ENCODE assay signal across 8 cellular contexts in genomic region chr3:69014022-69014580, GRCh38. TPM values are rescaled to one million over a fixed set of nuclear protein-coding genes. Genes with fewer than 3 reads are reported as not detected.
DNase-seq lines count a peak whose midpoint lies in the region; ATAC-seq and TF ChIP-seq lines count a peak whose summit lies in the region.

No MANE protein-coding gene starts in this region.

- H3K36me3 Mint-ChIP-seq in T-helper 2 cell treated with Interferon-gamma antibody and Interleukin-4, amounts not matched to agents 5 μg/mL and 100 μg/mL, for 36 hours (ENCODE audit: low read depth): peaks cover 21% of the 10 kb centered on the region
- H3K36me3 Mint-ChIP-seq in activated T-helper 2 cell treated with anti-CD3 and anti-CD28 coated beads, Interferon-gamma antibody, Interleukin-2, Interleukin-4, amounts not matched to agents 10 μg/mL and 5 μg/mL and 100 μg/mL, durations not matched to agents 14 hours and 24 hours and 36 hours (ENCODE audit: low read depth): peaks cover 31% of the 10 kb centered on the region

- no peak for TF ChIP-seq EP300 in suprapubic skin (IDR thresholded peaks at IDR 0.05)

- peak overlapping the region; percentile 61 for H3K4me3 ChIP-seq in suprapubic skin

- H3K27me3 ChIP-seq in suprapubic skin: no peaks in the 10 kb centered on the region

- H3K27me3 Mint-ChIP-seq in T-helper 2 cell treated with Interferon-gamma antibody and Interleukin-4, amounts not matched to agents 5 μg/mL and 100 μg/mL, for 36 hours (ENCODE audit: low read depth): no peaks in the 10 kb centered on the region
- no peaks in the 10 kb centered on the region for H3K27me3 Mint-ChIP-seq in activated T-helper 2 cell treated with anti-CD3 and anti-CD28 coated beads, Interferon-gamma antibody, Interleukin-2, Interleukin-4, amounts not matched to agents 10 μg/mL and 5 μg/mL and 100 μg/mL, durations not matched to agents 14 hours and 24 hours and 36 hours (ENCODE audit: low read depth)

- peaks cover 25% of the 10 kb centered on the region for H3K4me1 ChIP-seq in suprapubic skin

- no peak for TF ChIP-seq POLR2A in suprapubic skin (IDR thresholded peaks at IDR 0.05)

- peaks cover under 1% of the 10 kb centered on the region for H3K36me3 ChIP-seq in suprapubic skin

- 14% methylated on average over 11 of the region's 11 CpGs for WGBS in suprapubic skin

- no peak for ATAC-seq in GM18867 (IDR thresholded peaks at IDR 0.05; ENCODE audit: unreplicated experiment)
- ATAC-seq in GM18502 (IDR thresholded peaks at IDR 0.05; ENCODE audit: poor library complexity, unreplicated experiment): no peak

- no peak for TF ChIP-seq CTCF in suprapubic skin (IDR thresholded peaks at IDR 0.05)

- peak overlapping the region; percentile 80 for H3K4me3 Mint-ChIP-seq in T-helper 2 cell treated with Interferon-gamma antibody and Interleukin-4, amounts not matched to agents 5 μg/mL and 100 μg/mL, for 36 hours
- H3K4me3 Mint-ChIP-seq in activated T-helper 2 cell treated with anti-CD3 and anti-CD28 coated beads, Interferon-gamma antibody, Interleukin-2, Interleukin-4, amounts not matched to agents 10 μg/mL and 5 μg/mL and 100 μg/mL, durations not matched to agents 14 hours and 24 hours and 36 hours (ENCODE audit: low read depth): peak overlapping the region; percentile 80

- no peaks in the 10 kb centered on the region for H3K9me3 Mint-ChIP-seq in T-helper 2 cell treated with Interferon-gamma antibody and Interleukin-4, amounts not matched to agents 5 μg/mL and 100 μg/mL, for 36 hours
- no peaks in the 10 kb centered on the region for H3K9me3 Mint-ChIP-seq in activated T-helper 2 cell treated with anti-CD3 and anti-CD28 coated beads, Interferon-gamma antibody, Interleukin-2, Interleukin-4, amounts not matched to agents 10 μg/mL and 5 μg/mL and 100 μg/mL, durations not matched to agents 14 hours and 24 hours and 36 hours

- peaks cover 28% of the 10 kb centered on the region for H3K4me1 Mint-ChIP-seq in T-helper 2 cell treated with Interferon-gamma antibody and Interleukin-4, amounts not matched to agents 5 μg/mL and 100 μg/mL, for 36 hours (ENCODE audit: low read depth)
- H3K4me1 Mint-ChIP-seq in activated T-helper 2 cell treated with anti-CD3 and anti-CD28 coated beads, Interferon-gamma antibody, Interleukin-2, Interleukin-4, amounts not matched to agents 10 μg/mL and 5 μg/mL and 100 μg/mL, durations not matched to agents 14 hours and 24 hours and 36 hours (ENCODE audit: low read depth): peaks cover 24% of the 10 kb centered on the region

- peak overlapping the region; percentile 84 for H3K27ac Mint-ChIP-seq in T-helper 2 cell treated with Interferon-gamma antibody and Interleukin-4, amounts not matched to agents 5 μg/mL and 100 μg/mL, for 36 hours
- peak overlapping the region; percentile 68 for H3K27ac Mint-ChIP-seq in activated T-helper 2 cell treated with anti-CD3 and anti-CD28 coated beads, Interferon-gamma antibody, Interleukin-2, Interleukin-4, amounts not matched to agents 10 μg/mL and 5 μg/mL and 100 μg/mL, durations not matched to agents 14 hours and 24 hours and 36 hours

- no peaks in the 10 kb centered on the region for H3K9me3 ChIP-seq in suprapubic skin

- H3K27ac ChIP-seq in suprapubic skin: peak overlapping the region; percentile 92

- no peak for DNase-seq in T-helper 2 cell treated with Interferon-gamma antibody and Interleukin-4, amounts not matched to agents 5 μg/mL and 100 μg/mL, for 36 hours (ENCODE audit: low spot score)
- DNase-seq in T-helper 2 cell (no peak), iris pigment epithelial cell (ENCODE audit: low read depth) (peak; percentile 10), suprapubic skin (ENCODE audit: low spot score in 2 of 2) (no peak), DMS79 (lab: John Stamatoyannopoulos, UW) (no peak)
- no peak for DNase-seq in activated T-helper 2 cell treated with anti-CD3 and anti-CD28 coated beads, Interferon-gamma antibody, Interleukin-2, Interleukin-4, amounts not matched to agents 10 μg/mL and 5 μg/mL and 100 μg/mL, durations not matched to agents 14 hours and 24 hours and 36 hours (ENCODE audit: low spot score)

- intact Hi-C loops in activated T-helper 2 cell treated with anti-CD3 and anti-CD28 coated beads, Interferon-gamma antibody, Interleukin-2, Interleukin-4, amounts not matched to agents 10 μg/mL and 5 μg/mL and 100 μg/mL, durations not matched to agents 14 hours and 24 hours and 36 hours (cut with micrococcal nuclease): loop anchor here (5.0 kb wide), 1 partner anchor 38 kb away; the partner anchor contains the start of gene TMF1

RNA-seq across cellular contexts. Expression of gene EOGT, which starts 0.6 kb away (rescaled TPM):
- total RNA-seq in activated T-helper 2 cell treated with anti-CD3 and anti-CD28 coated beads, Interferon-gamma antibody, Interleukin-2, Interleukin-4, amounts not matched to agents 10 μg/mL and 5 μg/mL and 100 μg/mL, durations not matched to agents 14 hours and 24 hours and 36 hours: 15.4 and 18.1 TPM in 2 replicates
- total RNA-seq in suprapubic skin: 10 to 100 TPM; 15.3 to 27.8 (median 20.9) TPM

RNA-seq across cellular contexts. Expression of gene TMF1, which starts 38.0 kb away (rescaled TPM):
- 35.7 and 38.9 TPM in 2 replicates for total RNA-seq in activated T-helper 2 cell treated with anti-CD3 and anti-CD28 coated beads, Interferon-gamma antibody, Interleukin-2, Interleukin-4, amounts not matched to agents 10 μg/mL and 5 μg/mL and 100 μg/mL, durations not matched to agents 14 hours and 24 hours and 36 hours
- total RNA-seq in suprapubic skin: 10 to 100 TPM; 19.2 to 46.3 (median 27.8) TPM
